ENCODE assay signal across 23 cellular contexts in genomic region chr3:134056464-134056891, GRCh38. TPM values are rescaled to one million over a fixed set of nuclear protein-coding genes. Genes with fewer than 3 reads are reported as not detected.
A peak's percentile ranks its signal among the peaks of the same experiment; 100 is the strongest.
DNase-seq lines count a peak whose midpoint lies in the region; ATAC-seq, FAIRE-seq and TF ChIP-seq lines count a peak whose summit lies in the region.
"Had no signal": no experiment of that assay in that cellular context is flagged by ENCODE, and none has a peak within 500 bp of the region (broad histone marks: within the 10 kb centered on the region; RNA-seq: fewer than 3 reads in every experiment).

No MANE protein-coding gene starts in this region.

- WGBS in K562 (ENCODE audit: insufficient coverage, low coverage, missing lambda C conversion rate) = 0% methylated on average over 3 of the region's 7 CpGs
- WGBS in transverse colon (ENCODE audit: low coverage in 1 of 2), 2 donors = 83 to 88% methylated on average over 7 of the region's 7 CpGs

- intact Hi-C loops in K562 (cut with micrococcal nuclease) (no loop called here), transverse colon (cut with DNase I; ENCODE audit: low total_unique reads) (no loop called here)

- no TSS peak for BruUV-seq in K562 (replicated peaks; lab: Mats Ljungman, UMichigan)

- DNase-seq in NCI-H226 (peak; percentile 31), K562 (ENCODE audit: extremely low read depth in 1 of 4, low spot score in 3 of 4) (peak in 2 of 4 experiments; percentile 10), mesenteric fat pad (ENCODE audit: low spot score) (peak; percentile 76), transverse colon (no peak), GOT3 (lab: John Stamatoyannopoulos, UW) (no peak)
- DNase-seq: activated CD4-positive, alpha-beta T cell treated with anti-CD3 and anti-CD28 coated beads for 48 hours; activated naive CD8-positive, alpha-beta T cell treated with anti-CD3 and anti-CD28 coated beads, Interleukin-2, amount 50 U/mL, for 24 hours; DND-41; HCEC 1CT; hypothalamus; naive thymus-derived CD8-positive, alpha-beta T cell; NCI-H1436; NCI-H2171; NCI-H526 treated with DMSO at 0.1 percent for 48 hours; Right ventricle myocardium superior; stimulated activated CD4-positive, alpha-beta T cell treated with anti-CD3 and anti-CD28 coated beads, Interleukin-1b, Interleukin-23, amount 100 ng/mL, for 48 hours had no signal

- H2AFZ ChIP-seq in K562 (ENCODE audit: low read depth, low read length) = no peak overlapping the region
- H2AFZ ChIP-seq: parathyroid adenoma had no signal

- peak; percentile 35 for FAIRE-seq in K562 (lab: Jason Lieb, UNC)
- FAIRE-seq: frontal cortex, keratinocyte had no signal

- no peak for TF ChIP-seq POLR2A in K562 (conservative IDR thresholded peaks at IDR 0.05)
- no peak for TF ChIP-seq POLR2A in transverse colon (IDR thresholded peaks at IDR 0.05)

- ATAC-seq in K562 (no peak), GM18519 (IDR thresholded peaks at IDR 0.05; ENCODE audit: low FRiP score, unreplicated experiment) (no peak), HG03039 (IDR thresholded peaks at IDR 0.05; ENCODE audit: unreplicated experiment) (no peak)
- ATAC-seq: activated naive CD8-positive, alpha-beta T cell treated with anti-CD3 and anti-CD28 coated beads, Interleukin-2, amount 50 U/mL, for 24 hours; naive thymus-derived CD8-positive, alpha-beta T cell; stimulated activated memory B cell treated with anti-CD40 and anti-IgM and Interleukin-4, amounts not matched to agents 10 μg/mL and 1 μg/mL and 100 μg/mL, for 72 hours had no signal

- H3K9me1 ChIP-seq in K562 (ENCODE audit: control insufficient read depth, insufficient read depth, low read length) = no peaks in the 10 kb centered on the region

- H3K27ac ChIP-seq in K562 (ENCODE audit: extremely low read depth, low read depth, low read length) (no peak overlapping the region), transverse colon (peak overlapping the region in 3 of 4 donors; percentile 41 to 72 (median 45))
- H3K27ac ChIP-seq: parathyroid adenoma had no signal

- no peak for TF ChIP-seq EP300 in K562 (IDR thresholded peaks at IDR 0.05; ENCODE audit: low read length)
- no peak for TF ChIP-seq EP300 in transverse colon (IDR thresholded peaks at IDR 0.05; ENCODE audit: low read depth)

- H3K4me1 ChIP-seq in K562 (replicated peaks in 1 of 2; ENCODE audit: control insufficient read depth in 2 of 2, insufficient read depth in 2 of 2, low read length in 2 of 2) (peaks cover 0 to 9% of the 10 kb centered on the region in 2 experiments; a peak in 2 of 5 replicates), transverse colon (peaks cover 0 to 43% (median 14%) of the 10 kb centered on the region in 4 donors)

- in situ Hi-C loops in K562 (cut with MboI) (no loop called here), transverse colon (cut with MboI; ENCODE audit: low pct_ligation_motif_present in 1 of 4, low pct_unique_long_range_greater_than_20kb in 1 of 4, low sequenced_read_pairs in 3 of 4) (no loop called here)

- H3K27me3 ChIP-seq in K562 (ENCODE audit: control insufficient read depth in 2 of 2, insufficient read depth in 2 of 2, low read length in 2 of 2) (peaks cover 0 to 13% of the 10 kb centered on the region in 2 experiments; a peak in 3 of 5 replicates), transverse colon (no peaks in the 10 kb centered on the region)

- no peak for TF ChIP-seq CTCF in K562 (IDR thresholded peaks at IDR 0.05 in 2 of 3, conservative IDR thresholded peaks at IDR 0.05 in 1 of 3; ENCODE audit: insufficient read depth in 2 of 3, low read depth in 1 of 3, low read length in 3 of 3)
- TF ChIP-seq CTCF in transverse colon (IDR thresholded peaks at IDR 0.05) = no peak

- no peaks in the 10 kb centered on the region for H3K79me2 ChIP-seq in K562 (ENCODE audit: control insufficient read depth, insufficient read depth, low read length)
- H3K79me2 ChIP-seq: parathyroid adenoma had no signal

- POLR2A ChIA-PET in K562 (lab: Yijun Ruan, JAX) = no interaction called here

- H3K36me3 ChIP-seq in K562 (ENCODE audit: control insufficient read depth, insufficient read depth, low read length) (no peaks in the 10 kb centered on the region), transverse colon (no peaks in the 10 kb centered on the region)

- no peak for TF ChIP-seq RAD21 in K562 (CRISPR knock-in tag; conservative IDR thresholded peaks at IDR 0.05 in 1 of 2, IDR thresholded peaks at IDR 0.05 in 1 of 2)

- no peaks in the 10 kb centered on the region for H3K9me3 ChIP-seq in K562 (replicated peaks; ENCODE audit: control insufficient read depth, insufficient read depth, low read depth, low read length)
- H3K9me3 ChIP-seq in transverse colon = no peaks in the 10 kb centered on the region

- H3K4me2 ChIP-seq in K562 (ENCODE audit: insufficient read depth, low read length) = no peak overlapping the region

- H3K4me3 ChIP-seq in K562 (no peak overlapping the region), transverse colon (no peak overlapping the region)
- H3K4me3 ChIP-seq: lung had no signal

- CTCF ChIA-PET in K562 (lab: Yijun Ruan, JAX; ENCODE audit: low intra/inter-chr PET ratio) = no interaction called here

- no peak overlapping the region; a peak in 1 of 4 replicates for H3K9ac ChIP-seq in K562 (ENCODE audit: insufficient read depth in 1 of 2, low read depth in 2 of 2, low read length in 2 of 2)
- H3K9ac ChIP-seq: parathyroid adenoma had no signal

- no peaks in the 10 kb centered on the region; the same call in 1 of the 2 replicates for H4K20me1 ChIP-seq in K562 (replicated peaks; ENCODE audit: control insufficient read depth, insufficient read depth, low read length)

TF ChIP-seq in K562, 482 proteins besides CTCF, POLR2A, EP300 and RAD21:
- TF ChIP-seq WHSC1 (IDR thresholded peaks at IDR 0.05; ENCODE audit: low read length) (no peak), MAZ (CRISPR knock-in tag; conservative IDR thresholded peaks at IDR 0.05 in 1 of 2, IDR thresholded peaks at IDR 0.05 in 1 of 2) (no peak), POU5F1 (IDR thresholded peaks at IDR 0.05; ENCODE audit: borderline replicate concordance, low read depth, low read length, partially characterized antibody) (no peak), C11orf30 (IDR thresholded peaks at IDR 0.05; ENCODE audit: low read depth) (no peak), E2F3 (CRISPR knock-in tag; IDR thresholded peaks at IDR 0.05) (no peak), CBFA2T3 (IDR thresholded peaks at IDR 0.05) (0 out of 2 replicates have a peak, but pooled peaks have one; percentile 28), CLOCK (CRISPR knock-in tag; IDR thresholded peaks at IDR 0.05; ENCODE audit: borderline replicate concordance) (no peak), ILF3 (IDR thresholded peaks at IDR 0.05; ENCODE audit: borderline replicate concordance) (no peak), BRCA1 (IDR thresholded peaks at IDR 0.05) (no peak), BRCA1 (CRISPR knock-in tag; IDR thresholded peaks at IDR 0.05) (no peak)

RNA-seq across cellular contexts. Expression of gene SLCO2A1, which starts 26.8 kb away (rescaled TPM):
- total RNA-seq in K562 (2011; cell fraction: chromatin; rRNA removed; ENCODE audit: low replicate concordance) = not detected in 2 replicates
- not detected in 2 replicates for total RNA-seq in K562 (2011; cell fraction: nucleolus; rRNA removed)
- not detected in 2 replicates for total RNA-seq in K562 (2011; cell fraction: nucleoplasm; rRNA removed)
- total RNA-seq in K562 (2014; rRNA removed) (not detected in 2 replicates), K562 (2014; rRNA removed; fragmentation: Illumina TruSeq; extraction: Trizol) (not detected in 2 replicates), K562 (2015; rRNA removed; fragmentation: Illumina TruSeq; extraction: Trizol) (not detected in 2 replicates), K562 (2021) (0.16 TPM in 2 replicates), mesenteric fat pad (40.1 TPM), transverse colon (10 to 100 TPM in 3 of 4 donors, 1 to 10 TPM in 1; 8.4 to 68.5 (median 22.7) TPM)
- polyA plus RNA-seq in K562 (2011; rRNA removed) (not detected in 2 replicates), K562 (2014; fragmentation: Illumina TruSeq; extraction: Trizol) (not detected in 2 replicates), K562 (2014; fragmentation: Nextera tagmentation; extraction: Ambion mirVana) (not detected), K562 (2014; rRNA removed) (1.0 TPM in 1 of 2 replicates, not detected in the other)
- polyA plus RNA-seq in K562 (2011; cell fraction: cytosol; rRNA removed) = not detected in 2 replicates
- not detected in 2 replicates for polyA plus RNA-seq in K562 (2011; cell fraction: nucleus; rRNA removed)
- not detected in 2 replicates for polyA plus RNA-seq in K562 (2012)
- polyA minus RNA-seq in K562 (2011; rRNA and poly(A)+ RNA removed) = not detected in 2 replicates
- polyA minus RNA-seq in K562 (2011; cell fraction: cytosol; rRNA and poly(A)+ RNA removed) = not detected in 2 replicates
- polyA minus RNA-seq in K562 (2011; cell fraction: nucleus; rRNA and poly(A)+ RNA removed) = not detected in 2 replicates
- total RNA-seq: naive thymus-derived CD8-positive, alpha-beta T cell had no signal
- polyA plus RNA-seq: naive thymus-derived CD8-positive, alpha-beta T cell had no signal

Comparison
In these comparisons a context has a peak if more than half of its experiments do, and no peak if none do; other contexts are left out.
1. DNase-seq: peak in NCI-H226 (single experiment) and mesenteric fat pad (single experiment); none in transverse colon (single experiment) and GOT3 (single experiment).
2. RNA of gene SLCO2A1, which starts 26.8 kb away (total RNA-seq): 40.1 TPM in mesenteric fat pad (single experiment) and 8.4 to 68.5 TPM in transverse colon; 0.16 TPM in K562; every median in the first group is over 4 times any median in the second.